Comparison of ENCODE assay signal across 8 cellular contexts in genomic region chr20:22106308-22106938, GRCh38.
DNase-seq lines count a peak whose midpoint lies in the region; ATAC-seq, FAIRE-seq and TF ChIP-seq lines count a peak whose summit lies in the region.

No MANE protein-coding gene starts in this region.

- no TSS peak for BruUV-seq in HepG2 (replicated peaks; lab: Mats Ljungman, UMichigan)

- no peak for TF ChIP-seq POLR2A in HepG2 (IDR thresholded peaks at IDR 0.05; ENCODE audit: insufficient read depth in 1 of 2, low read depth in 2 of 2, low read length in 2 of 2)
- TF ChIP-seq POLR2A in vagina (IDR thresholded peaks at IDR 0.05), result no peak

- peak; percentile 77 for ATAC-seq in HepG2
- no peak for ATAC-seq in HG02623 (IDR thresholded peaks at IDR 0.05; ENCODE audit: unreplicated experiment)

- H3K4me3 ChIP-seq in KMS-11 (IDR thresholded peaks at IDR 0.05; ENCODE audit: insufficient read depth, low read depth, low read length) (no peak overlapping the region), HepG2 (replicated peaks in 1 of 3; ENCODE audit: insufficient read depth in 1 of 3, low read depth in 2 of 3, low read length in 3 of 3) (no peak overlapping the region), vagina (no peak overlapping the region)

- H3K4me2 ChIP-seq in KMS-11 (no peak overlapping the region), HepG2 (ENCODE audit: low read depth, low read length) (no peak overlapping the region)

- no peak overlapping the region for H3K27ac ChIP-seq in KMS-11
- H3K27ac ChIP-seq in HepG2 (ENCODE audit: extremely low read length, insufficient read depth, low read length), result no peak overlapping the region
- H3K27ac ChIP-seq in vagina, result no peak overlapping the region

- H3K79me2 ChIP-seq in KMS-11 (ENCODE audit: insufficient read depth, low read depth), result no peaks in the 10 kb centered on the region
- no peaks in the 10 kb centered on the region for H3K79me2 ChIP-seq in HepG2 (ENCODE audit: insufficient read depth, low read length)

- peaks cover 9% of the 10 kb centered on the region for H3K4me1 ChIP-seq in KMS-11 (ENCODE audit: low read depth, poor library complexity, severe bottlenecking)
- no peaks in the 10 kb centered on the region for H3K4me1 ChIP-seq in HepG2 (ENCODE audit: insufficient read depth, low read length)
- no peaks in the 10 kb centered on the region for H3K4me1 ChIP-seq in vagina

- FAIRE-seq in HepG2 (lab: Jason Lieb, UNC), result peak; percentile 68

- WGBS in HepG2 (ENCODE audit: low lambda C conversion rate), result 25% methylated on average over 3 of the region's 3 CpGs

- peak; percentile 71 for TF ChIP-seq CTCF in KMS-11 (conservative IDR thresholded peaks at IDR 0.05; ENCODE audit: low read depth, low read length)
- peak; percentile 63 for TF ChIP-seq CTCF in HepG2 (CRISPR knock-in tag; IDR thresholded peaks at IDR 0.05)
- no peak for TF ChIP-seq CTCF in vagina (IDR thresholded peaks at IDR 0.05)

- POLR2A ChIA-PET in HepG2 (lab: Yijun Ruan, JAX), result no interaction called here

- H2AFZ ChIP-seq in KMS-11 (ENCODE audit: low read depth) (no peak overlapping the region), HepG2 (ENCODE audit: low read length) (no peak overlapping the region)

- CTCF ChIA-PET in HepG2 (lab: Yijun Ruan, JAX; ENCODE audit: low intra/inter-chr PET ratio, low total read pairs), result interaction anchor here (1.3 to 3.5 kb wide), 5 partner anchors 138 to 387 kb away, joined by 3 to 36 read pairs (median 4); no protein-coding TSS in a partner anchor

- H3K9ac ChIP-seq in KMS-11 (no peak overlapping the region), HepG2 (ENCODE audit: insufficient read depth, low read depth, low read length) (no peak overlapping the region)

- peak; percentile 33 for DNase-seq in Ammon's horn (ENCODE audit: low spot score)
- DNase-seq in SW480 (ENCODE audit: low spot score), result peak; percentile 61
- peak; percentile 61 for DNase-seq in HepG2 (ENCODE audit: low spot score)
- no peak for DNase-seq in ureter (ENCODE audit: low spot score)
- DNase-seq in NOMO-1 (lab: John Stamatoyannopoulos, UW; ENCODE audit: unreplicated experiment in 2 of 2), result no peak
- DNase-seq in vagina (ENCODE audit: extremely low spot score in 2 of 2), result no peak

- in situ Hi-C loops in HepG2 (cut with HindIII; ENCODE audit: extremely low pct_ligation_motif_present, low pct_unique_long_range_greater_than_20kb), result loop anchor here (5.0 to 10.0 kb wide), 3 partner anchors 299 to 464 kb away; partner anchors contain the start of gene PAX1

- H4K20me1 ChIP-seq in KMS-11 (ENCODE audit: insufficient read depth) (no peaks in the 10 kb centered on the region), HepG2 (ENCODE audit: insufficient read depth, low read length) (no peaks in the 10 kb centered on the region)

- TF ChIP-seq RAD21 in HepG2 (CRISPR knock-in tag; IDR thresholded peaks at IDR 0.05), result peak; percentile 58; the same call in 1 of the 2 replicates

- intact Hi-C loops in HepG2 (cut with micrococcal nuclease; ENCODE audit: unreplicated experiment) (loop anchor here (1.0 to 5.0 kb wide), 3 partner anchors 138 to 464 kb away; no protein-coding TSS in a partner anchor), vagina (cut with DNase I) (no loop called here)

- H3K36me3 ChIP-seq in KMS-11 (ENCODE audit: insufficient read depth), result no peaks in the 10 kb centered on the region
- H3K36me3 ChIP-seq in HepG2 (replicated peaks in 1 of 2; ENCODE audit: control insufficient read depth in 1 of 2, insufficient read depth in 2 of 2, low read length in 2 of 2), result no peaks in the 10 kb centered on the region
- no peaks in the 10 kb centered on the region for H3K36me3 ChIP-seq in vagina

- H3K27me3 ChIP-seq in KMS-11 (ENCODE audit: insufficient read depth, low read depth), result no peaks in the 10 kb centered on the region
- H3K27me3 ChIP-seq in HepG2 (ENCODE audit: control insufficient read depth in 1 of 2, insufficient read depth in 2 of 2, low read length in 2 of 2), result no peaks in the 10 kb centered on the region; a peak in 1 of 5 replicates
- H3K27me3 ChIP-seq in vagina, result no peaks in the 10 kb centered on the region

- no peak for TF ChIP-seq EP300 in HepG2 (IDR thresholded peaks at IDR 0.05; ENCODE audit: low read depth in 2 of 2, low read length in 2 of 2)
- TF ChIP-seq EP300 in HepG2 (CRISPR knock-in tag; IDR thresholded peaks at IDR 0.05; ENCODE audit: borderline replicate concordance), result no peak

- no peaks in the 10 kb centered on the region for H3K9me3 ChIP-seq in HepG2 (ENCODE audit: low read length)
- no peaks in the 10 kb centered on the region for H3K9me3 ChIP-seq in vagina

TF ChIP-seq in HepG2, 621 proteins besides CTCF, POLR2A, EP300 and RAD21 (continues in another document):
- TF ChIP-seq SSRP1 (CRISPR knock-in tag; IDR thresholded peaks at IDR 0.05) (no peak), SMC3 (IDR thresholded peaks at IDR 0.05; ENCODE audit: low read length) (peak; percentile 84), ZNF234 (CRISPR knock-in tag; conservative IDR thresholded peaks at IDR 0.05) (no peak), STAG1 (CRISPR knock-in tag; IDR thresholded peaks at IDR 0.05) (peak; percentile 88), STAT6 (CRISPR knock-in tag; IDR thresholded peaks at IDR 0.05; ENCODE audit: borderline replicate concordance) (no peak), ZNF782 (CRISPR knock-in tag; IDR thresholded peaks at IDR 0.05; ENCODE audit: borderline replicate concordance) (no peak), PHF5A (CRISPR knock-in tag; IDR thresholded peaks at IDR 0.05; ENCODE audit: low read depth, unreplicated experiment) (no peak), PHF8 (CRISPR knock-in tag; IDR thresholded peaks at IDR 0.05) (no peak), DMAP1 (CRISPR knock-in tag; IDR thresholded peaks at IDR 0.05) (no peak), SNAI1 (CRISPR knock-in tag; IDR thresholded peaks at IDR 0.05; ENCODE audit: borderline replicate concordance) (no peak), ZNF510 (CRISPR knock-in tag; IDR thresholded peaks at IDR 0.05; ENCODE audit: low read depth) (no peak), ZFY (CRISPR knock-in tag; IDR thresholded peaks at IDR 0.05) (no peak), ZNF484 (CRISPR knock-in tag; IDR thresholded peaks at IDR 0.05; ENCODE audit: borderline replicate concordance, low read depth) (no peak), ZNF746 (CRISPR knock-in tag; IDR thresholded peaks at IDR 0.05) (no peak)
- TF ChIP-seq, protein P1, sequence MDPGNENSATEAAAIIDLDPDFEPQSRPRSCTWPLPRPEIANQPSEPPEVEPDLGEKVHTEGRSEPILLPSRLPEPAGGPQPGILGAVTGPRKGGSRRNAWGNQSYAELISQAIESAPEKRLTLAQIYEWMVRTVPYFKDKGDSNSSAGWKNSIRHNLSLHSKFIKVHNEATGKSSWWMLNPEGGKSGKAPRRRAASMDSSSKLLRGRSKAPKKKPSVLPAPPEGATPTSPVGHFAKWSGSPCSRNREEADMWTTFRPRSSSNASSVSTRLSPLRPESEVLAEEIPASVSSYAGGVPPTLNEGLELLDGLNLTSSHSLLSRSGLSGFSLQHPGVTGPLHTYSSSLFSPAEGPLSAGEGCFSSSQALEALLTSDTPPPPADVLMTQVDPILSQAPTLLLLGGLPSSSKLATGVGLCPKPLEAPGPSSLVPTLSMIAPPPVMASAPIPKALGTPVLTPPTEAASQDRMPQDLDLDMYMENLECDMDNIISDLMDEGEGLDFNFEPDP (CRISPR knock-in tag; conservative IDR thresholded peaks at IDR 0.05), result no peak
- TF ChIP-seq, protein P2, sequence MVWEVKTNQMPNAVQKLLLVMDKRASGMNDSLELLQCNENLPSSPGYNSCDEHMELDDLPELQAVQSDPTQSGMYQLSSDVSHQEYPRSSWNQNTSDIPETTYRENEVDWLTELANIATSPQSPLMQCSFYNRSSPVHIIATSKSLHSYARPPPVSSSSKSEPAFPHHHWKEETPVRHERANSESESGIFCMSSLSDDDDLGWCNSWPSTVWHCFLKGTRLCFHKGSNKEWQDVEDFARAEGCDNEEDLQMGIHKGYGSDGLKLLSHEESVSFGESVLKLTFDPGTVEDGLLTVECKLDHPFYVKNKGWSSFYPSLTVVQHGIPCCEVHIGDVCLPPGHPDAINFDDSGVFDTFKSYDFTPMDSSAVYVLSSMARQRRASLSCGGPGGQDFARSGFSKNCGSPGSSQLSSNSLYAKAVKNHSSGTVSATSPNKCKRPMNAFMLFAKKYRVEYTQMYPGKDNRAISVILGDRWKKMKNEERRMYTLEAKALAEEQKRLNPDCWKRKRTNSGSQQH (CRISPR knock-in tag; IDR thresholded peaks at IDR 0.05; ENCODE audit: low read depth), result no peak
- TF ChIP-seq, protein P3, sequence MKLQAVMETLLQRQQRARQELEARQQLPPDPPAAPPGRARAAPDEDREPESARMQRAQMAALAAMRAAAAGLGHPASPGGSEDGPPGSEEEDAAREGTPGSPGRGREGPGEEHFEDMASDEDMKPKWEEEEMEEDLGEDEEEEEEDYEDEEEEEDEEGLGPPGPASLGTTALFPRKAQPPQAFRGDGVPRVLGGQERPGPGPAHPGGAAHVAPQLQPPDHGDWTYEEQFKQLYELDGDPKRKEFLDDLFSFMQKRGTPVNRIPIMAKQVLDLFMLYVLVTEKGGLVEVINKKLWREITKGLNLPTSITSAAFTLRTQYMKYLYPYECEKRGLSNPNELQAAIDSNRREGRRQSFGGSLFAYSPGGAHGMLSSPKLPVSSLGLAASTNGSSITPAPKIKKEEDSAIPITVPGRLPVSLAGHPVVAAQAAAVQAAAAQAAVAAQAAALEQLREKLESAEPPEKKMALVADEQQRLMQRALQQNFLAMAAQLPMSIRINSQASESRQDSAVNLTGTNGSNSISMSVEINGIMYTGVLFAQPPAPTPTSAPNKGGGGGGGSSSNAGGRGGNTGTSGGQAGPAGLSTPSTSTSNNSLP (IDR thresholded peaks at IDR 0.05; ENCODE audit: low read depth, low read length), result peak; percentile 15; the same call in 1 of the 2 replicates

Comparison
In these comparisons a context has a peak if more than half of its experiments do, and no peak if none do; other contexts are left out.
1. DNase-seq: peak in Ammon's horn (single experiment), SW480 (single experiment) and HepG2 (single experiment); none in ureter (single experiment), NOMO-1 (0 of 2) and vagina (0 of 2).
2. CTCF ChIP-seq: peak in KMS-11 (single experiment) and HepG2 (single experiment); none in vagina (0 of 3).